ENCODE assay signal across 7 cellular contexts in the genomic region with DNA sequence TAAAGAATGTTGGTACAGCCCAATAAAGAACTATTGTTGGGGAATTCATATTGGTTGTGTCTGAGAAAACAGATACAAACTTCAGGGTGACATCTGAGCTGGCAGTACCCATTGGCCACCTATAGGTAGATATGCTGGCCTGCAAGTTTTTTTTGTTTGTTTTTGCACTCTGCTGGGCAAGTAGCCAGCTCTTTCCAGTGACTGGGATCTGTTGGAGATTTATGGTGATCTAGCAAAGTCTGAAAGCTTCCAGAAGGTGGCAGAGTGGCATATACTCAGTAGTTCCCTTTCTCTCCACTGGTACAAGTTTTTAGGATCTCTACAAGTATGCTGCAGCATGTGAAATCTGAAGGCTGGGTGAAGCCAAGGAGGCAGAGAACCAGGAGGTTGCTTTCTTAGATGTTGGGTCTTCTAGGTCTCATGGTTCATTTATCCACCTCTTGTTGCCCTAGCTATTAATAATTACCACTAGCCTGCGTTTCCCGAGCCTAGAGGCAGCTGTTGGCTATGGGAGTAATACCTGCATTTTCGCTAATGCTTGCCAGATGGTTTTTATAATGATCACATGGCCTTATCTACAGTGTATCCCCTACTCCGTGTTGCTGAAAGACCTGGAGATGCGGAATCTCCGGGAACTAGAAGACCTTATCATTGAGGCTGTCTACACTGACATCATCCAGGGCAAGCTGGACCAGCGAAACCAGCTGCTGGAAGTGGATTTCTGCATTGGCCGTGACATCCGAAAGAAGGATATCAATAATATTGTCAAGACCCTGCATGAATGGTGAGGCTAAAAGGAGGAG. TPM values are rescaled to one million over a fixed set of nuclear protein-coding genes. Genes with fewer than 3 reads are reported as not detected.
DNase-seq lines count a peak whose midpoint lies in the region; ATAC-seq and TF ChIP-seq lines count a peak whose summit lies in the region.

No MANE protein-coding gene starts in this region.

- peak; percentile 74 for DNase-seq in GM23248
- DNase-seq in NCI-H2081 treated with DMSO at 0.1 percent for 48 hours (lab: John Stamatoyannopoulos, UW): peak; percentile 52
- peak; percentile 19 for DNase-seq in cerebellar cortex (ENCODE audit: low spot score)
- DNase-seq in osteocyte (ENCODE audit: extremely low spot score, unreplicated experiment): no peak
- DNase-seq in globus pallidus (ENCODE audit: low spot score): no peak
- DNase-seq in activated T-cell treated with anti-CD3 and anti-CD28 coated beads, Interleukin-2, amount 50 U/mL, for 48 hours: no peak

- peaks cover 2% of the 10 kb centered on the region for H3K4me1 Mint-ChIP-seq in osteocyte (ENCODE audit: unreplicated experiment)

- H3K27me3 ChIP-seq in GM23248 (replicated peaks; ENCODE audit: insufficient read depth): no peaks in the 10 kb centered on the region

- peak; percentile 35 for TF ChIP-seq CTCF in osteocyte (IDR thresholded peaks at IDR 0.05)

- peaks cover 14% of the 10 kb centered on the region; the same call in 1 of the 2 replicates for H3F3A ChIP-seq in GM23248 (ENCODE audit: insufficient read depth)

- H3K27ac Mint-ChIP-seq in osteocyte (ENCODE audit: unreplicated experiment): no peak overlapping the region

- H3K4me3 ChIP-seq in GM23248: no peak overlapping the region

- no peak overlapping the region for H3K27ac ChIP-seq in GM23248

- no peak overlapping the region for H2AFZ ChIP-seq in GM23248

- H3K9me2 ChIP-seq in GM23248 (ENCODE audit: insufficient read depth): no peaks in the 10 kb centered on the region

- peaks cover 28% of the 10 kb centered on the region for H3K36me3 ChIP-seq in GM23248 (ENCODE audit: low read depth)

- in situ Hi-C loops in GM23248 (cut with MboI): no loop called here

- no peaks in the 10 kb centered on the region for H3K27me3 Mint-ChIP-seq in osteocyte (ENCODE audit: unreplicated experiment)

- H3K36me3 Mint-ChIP-seq in osteocyte (ENCODE audit: unreplicated experiment): peaks cover 35% of the 10 kb centered on the region

- no peaks in the 10 kb centered on the region for H3K9me3 Mint-ChIP-seq in osteocyte (ENCODE audit: unreplicated experiment)

- H3K79me2 ChIP-seq in GM23248 (ENCODE audit: insufficient read depth): peaks cover 52% of the 10 kb centered on the region

- ATAC-seq in GM18870 (IDR thresholded peaks at IDR 0.05; ENCODE audit: unreplicated experiment): no peak

- no peaks in the 10 kb centered on the region for H3K4me1 ChIP-seq in GM23248 (ENCODE audit: insufficient read depth)

- H4K20me1 ChIP-seq in GM23248 (ENCODE audit: insufficient read depth): no peaks in the 10 kb centered on the region

- no peaks in the 10 kb centered on the region for H3K9me3 ChIP-seq in GM23248 (ENCODE audit: low read depth)

- H3K4me3 Mint-ChIP-seq in osteocyte (ENCODE audit: unreplicated experiment): no peak overlapping the region

- H3K4me2 ChIP-seq in GM23248 (ENCODE audit: unreplicated experiment): no peak overlapping the region

- no peak overlapping the region for H3K9ac ChIP-seq in GM23248

- WGBS in GM23248 (ENCODE audit: low coverage in 1 of 2, low lambda C conversion rate in 2 of 2, missing lambda C conversion rate in 2 of 2), 2 experiments: 77 to 83% methylated on average over 9 of the region's 9 CpGs

RNA-seq across cellular contexts. Expression of gene COPS7B, which starts 9.5 kb away (rescaled TPM):
- total RNA-seq in GM23248 (2014; rRNA removed; shearing (Covaris generic)): 25.2 and 30.4 TPM in 2 replicates
- 29.7 and 31.4 TPM in 2 replicates for polyA plus RNA-seq in GM23248 (2016; fragmentation: Nextera tagmentation; extraction: Ambion mirVana)
- 34.3 and 35.7 TPM in 2 replicates for total RNA-seq in osteocyte

RNA-seq across cellular contexts. Expression of gene PDE6D, which starts 14.6 kb away (rescaled TPM):
- total RNA-seq in GM23248 (2014; rRNA removed; shearing (Covaris generic)): 12.8 and 29.5 TPM in 2 replicates
- 34.5 and 36.3 TPM in 2 replicates for polyA plus RNA-seq in GM23248 (2016; fragmentation: Nextera tagmentation; extraction: Ambion mirVana)
- total RNA-seq in osteocyte: 16.9 and 17.6 TPM in 2 replicates

Comparison
In these comparisons a context has a peak if more than half of its experiments do, and no peak if none do; other contexts are left out.
1. DNase-seq: peak in GM23248 (single experiment), NCI-H2081 treated with DMSO at 0.1 percent for 48 hours (single experiment) and cerebellar cortex (single experiment); none in osteocyte (single experiment), globus pallidus (single experiment) and activated T-cell treated with anti-CD3 and anti-CD28 coated beads, Interleukin-2, amount 50 U/mL, for 48 hours (0 of 2).